17 cellular contexts compared by ENCODE assay signal in genomic region chr13:75702476-75702875, GRCh38.
"Had no signal": no experiment of that assay in that cellular context is flagged by ENCODE, and none has a peak within 500 bp of the region (broad histone marks: within the 10 kb centered on the region; RNA-seq: fewer than 3 reads in every experiment).

No MANE protein-coding gene starts in this region.

- H3K36me3 ChIP-seq: pancreas, spleen, thoracic aorta, upper lobe of right lung had no signal

- H3K27ac Mint-ChIP-seq: activated CD4-positive, alpha-beta T cell treated with anti-CD3 and anti-CD28 coated beads, Interleukin-2, amount 10 ng/mL, durations not matched to agents 7 days and 5 days; activated naive CD4-positive, alpha-beta T cell treated with anti-CD3 and anti-CD28 coated beads, Interleukin-2, amount 50 U/mL, for 72 hours; activated T-cell treated with anti-CD3 and anti-CD28 coated beads, Interleukin-2, amount 50 U/mL, for 72 hours had no signal

- DNase-seq: activated CD4-positive, alpha-beta T cell treated with anti-CD3 and anti-CD28 coated beads, Interleukin-2, amount 10 ng/mL, durations not matched to agents 7 days and 5 days; activated CD4-positive, CD25-positive, alpha-beta regulatory T cell; activated CD8-positive, alpha-beta memory T cell treated with anti-CD3 and anti-CD28 coated beads, Interleukin-2, amount 50 U/mL, for 48 hours; activated gamma-delta T cell; activated T-cell treated with anti-CD3 and anti-CD28 coated beads, Interleukin-2, amount 50 U/mL, for 72 hours; erythroblast; islet precursor cell; pancreas; spleen; upper lobe of right lung had no signal

- H3K4me1 Mint-ChIP-seq: neural crest cell had no signal

- H3K4me3 ChIP-seq: hepatocyte, lung, pancreas, spleen, thoracic aorta, upper lobe of right lung had no signal

- H3K4me1 ChIP-seq: upper lobe of right lung had no signal

- ATAC-seq: activated naive CD4-positive, alpha-beta T cell treated with anti-CD3 and anti-CD28 coated beads, Interleukin-2, amount 50 U/mL, for 72 hours; activated T-cell treated with anti-CD3 and anti-CD28 coated beads, Interleukin-2, amount 50 U/mL, for 72 hours; pancreas; sciatic nerve; upper lobe of right lung had no signal

- FAIRE-seq: colon, pancreas had no signal

- H3K4me2 ChIP-seq: hepatocyte had no signal

- H3K27me3 ChIP-seq: hepatocyte, pancreas, spleen, upper lobe of right lung had no signal

- H2AFZ ChIP-seq: hepatocyte had no signal

- H3K4me3 Mint-ChIP-seq: activated CD4-positive, alpha-beta T cell treated with anti-CD3 and anti-CD28 coated beads, Interleukin-2, amount 10 ng/mL, durations not matched to agents 7 days and 5 days; activated T-cell treated with anti-CD3 and anti-CD28 coated beads, Interleukin-2, amount 50 U/mL, for 72 hours; neural crest cell had no signal

- H3K9me3 ChIP-seq: pancreas, thoracic aorta, upper lobe of right lung had no signal

- H3K9me3 Mint-ChIP-seq: activated naive CD4-positive, alpha-beta T cell treated with anti-CD3 and anti-CD28 coated beads, Interleukin-2, amount 50 U/mL, for 72 hours; activated T-cell treated with anti-CD3 and anti-CD28 coated beads, Interleukin-2, amount 50 U/mL, for 72 hours; neural crest cell had no signal

- H3K79me2 ChIP-seq: hepatocyte had no signal

- H3K27me3 Mint-ChIP-seq: activated CD4-positive, alpha-beta T cell treated with anti-CD3 and anti-CD28 coated beads, Interleukin-2, amount 10 ng/mL, durations not matched to agents 7 days and 5 days had no signal

- H3K27ac ChIP-seq: hepatocyte, pancreas, spleen, upper lobe of right lung had no signal
